ENCODE assay signal across 17 cellular contexts in genomic region chr20:54266844-54267243, GRCh38. TPM values are rescaled to one million over a fixed set of nuclear protein-coding genes. Genes with fewer than 3 reads are reported as not detected.
DNase-seq lines count a peak whose midpoint lies in the region; ATAC-seq and TF ChIP-seq lines count a peak whose summit lies in the region.
"Had no signal": no experiment of that assay in that cellular context is flagged by ENCODE, and none has a peak within 500 bp of the region (broad histone marks: within the 10 kb centered on the region; RNA-seq: fewer than 3 reads in every experiment).

No MANE protein-coding gene starts in this region.

- H3K4me2 ChIP-seq in HCT116 (ENCODE audit: low read length) (peak overlapping the region; percentile 50), PC-3 (ENCODE audit: low read length) (peak overlapping the region; percentile 65), mesendoderm (ENCODE audit: low read length) (no peak overlapping the region)

- peak overlapping the region; percentile 8 for H3K18ac ChIP-seq in mesendoderm (ENCODE audit: low read length)

- H3K4me3 ChIP-seq in HCT116 (replicated peaks in 1 of 2; ENCODE audit: low read depth in 1 of 2, low read length in 2 of 2): no peak overlapping the region
- H3K4me3 ChIP-seq in PC-3 (ENCODE audit: low read length): peak overlapping the region; percentile 25; the same call in 1 of the 2 replicates
- no peak overlapping the region for H3K4me3 ChIP-seq in mesendoderm (ENCODE audit: low read length)
- no peak overlapping the region for H3K4me3 ChIP-seq in suprapubic skin
- H3K4me3 ChIP-seq in gastrocnemius medialis: no peak overlapping the region
- H3K4me3 ChIP-seq: K562 had no signal

- RAD21 ChIA-PET in HCT116 (lab: Charles Lee; ENCODE audit: low non-redundant PET in 1 of 2, low total read pairs in 2 of 2, uncharacterized antibody in 2 of 2, unreplicated experiment in 2 of 2): interaction anchor here in 1 of 2 experiments (1.0 kb wide), 1 partner anchor 10 kb away, joined by 4 read pairs; no protein-coding TSS in a partner anchor

- H3K23ac ChIP-seq in mesendoderm (ENCODE audit: low read length): no peak overlapping the region

- TF ChIP-seq EP300 in suprapubic skin (IDR thresholded peaks at IDR 0.05): no peak

- H3F3A ChIP-seq in PC-3 (ENCODE audit: low read length, unreplicated experiment): no peaks in the 10 kb centered on the region

- no peak for TF ChIP-seq POLR2A in HCT116 (IDR thresholded peaks at IDR 0.05; ENCODE audit: borderline replicate concordance, extremely low read depth, insufficient read depth, insufficient read length)
- no peak for TF ChIP-seq POLR2A in suprapubic skin (IDR thresholded peaks at IDR 0.05)
- TF ChIP-seq POLR2A in gastrocnemius medialis (IDR thresholded peaks at IDR 0.05): no peak

- H2BK15ac ChIP-seq in mesendoderm (replicated peaks; ENCODE audit: low read depth): no peak overlapping the region

- H2AFZ ChIP-seq in HCT116 (ENCODE audit: low read depth, low read length, poor library complexity, severe bottlenecking) (peak overlapping the region; percentile 15), PC-3 (ENCODE audit: low read length) (peak overlapping the region; percentile 8; the same call in 1 of the 2 replicates)

- CTCF ChIA-PET in HCT116 (lab: Charles Lee): no interaction called here
- CTCF ChIA-PET in PC-3 (lab: Charles Lee): no interaction called here

- H3K9ac ChIP-seq in HCT116 (ENCODE audit: low read length) (0 out of 2 replicates have a peak overlapping the region, but pooled peaks have one; percentile 2), PC-3 (ENCODE audit: low read length) (no peak overlapping the region), mesendoderm (ENCODE audit: low read length) (no peak overlapping the region)

- no peak overlapping the region for H2BK120ac ChIP-seq in mesendoderm (ENCODE audit: low read depth, low read length)

- no peak for TF ChIP-seq RAD21 in HCT116 (IDR thresholded peaks at IDR 0.05; ENCODE audit: low read depth)

- no peak overlapping the region for H3K56ac ChIP-seq in mesendoderm (ENCODE audit: low read length)

- POLR2A ChIA-PET in HCT116 (lab: Charles Lee): interaction anchor here (1.0 kb wide), 1 partner anchor 12 kb away, joined by 3 read pairs; no protein-coding TSS in a partner anchor
- POLR2A ChIA-PET in PC-3 (lab: Charles Lee; ENCODE audit: unreplicated experiment): no interaction called here

- no peak overlapping the region for H4K5ac ChIP-seq in mesendoderm (ENCODE audit: low read length)

- H3K79me2 ChIP-seq in HCT116 (ENCODE audit: insufficient read depth, low read length): no peaks in the 10 kb centered on the region
- H3K79me2 ChIP-seq in PC-3 (ENCODE audit: low read length): no peaks in the 10 kb centered on the region
- H3K79me2 ChIP-seq in mesendoderm (ENCODE audit: control insufficient read depth, insufficient read depth, low read length): no peaks in the 10 kb centered on the region

- BruUV-seq in HCT116 (replicated peaks; lab: Mats Ljungman, UMichigan): no TSS peak
- no TSS peak for BruUV-seq in PC-3 (replicated peaks; lab: Mats Ljungman, UMichigan)

- no peaks in the 10 kb centered on the region for H3K9me2 ChIP-seq in HCT116 (ENCODE audit: insufficient read depth)
- H3K9me2 ChIP-seq in PC-3 (replicated peaks; ENCODE audit: low read length): no peaks in the 10 kb centered on the region

- H3K36me3 ChIP-seq in HCT116 (ENCODE audit: control insufficient read depth in 1 of 2, insufficient read depth in 2 of 2, low read length in 2 of 2): no peaks in the 10 kb centered on the region
- no peaks in the 10 kb centered on the region for H3K36me3 ChIP-seq in PC-3 (ENCODE audit: low read depth, low read length)
- no peaks in the 10 kb centered on the region for H3K36me3 ChIP-seq in mesendoderm (ENCODE audit: control insufficient read depth, insufficient read depth, low read length)
- no peaks in the 10 kb centered on the region for H3K36me3 ChIP-seq in suprapubic skin
- H3K36me3 ChIP-seq in gastrocnemius medialis: no peaks in the 10 kb centered on the region

- H3K9me3 ChIP-seq in HCT116 (ENCODE audit: control insufficient read depth in 1 of 2, insufficient read depth in 1 of 2, low read depth in 1 of 2, low read length in 2 of 2): no peaks in the 10 kb centered on the region
- no peaks in the 10 kb centered on the region for H3K9me3 ChIP-seq in PC-3 (ENCODE audit: low read length)
- H3K9me3 ChIP-seq in suprapubic skin: no peaks in the 10 kb centered on the region
- no peaks in the 10 kb centered on the region for H3K9me3 ChIP-seq in gastrocnemius medialis

- no peak for DNase-seq in HCT116 (ENCODE audit: low read depth, low spot score)
- no peak for DNase-seq in PC-3
- no peak for DNase-seq in mesendoderm
- no peak for DNase-seq in suprapubic skin (ENCODE audit: low spot score in 2 of 2)
- DNase-seq in gastrocnemius medialis: no peak
- DNase-seq in MV-4-11 (lab: John Stamatoyannopoulos, UW): no peak
- no peak for DNase-seq in NCI-H2081 treated with DMSO at 0.1 percent for 48 hours (lab: John Stamatoyannopoulos, UW)
- DNase-seq: ACHN, AML-193, NCI-H1105, NCI-H2227 treated with DMSO at 0.1 percent for 48 hours, NCI-H524, SIG-M5 had no signal

- H3K27ac ChIP-seq in HCT116 (ENCODE audit: low read depth, low read length) (peak overlapping the region; percentile 46; the same call in 1 of the 2 replicates), PC-3 (ENCODE audit: low read length) (peak overlapping the region; percentile 46), mesendoderm (ENCODE audit: low read depth, low read length) (no peak overlapping the region), suprapubic skin (peak overlapping the region; percentile 3), gastrocnemius medialis (no peak overlapping the region)
- H3K27ac ChIP-seq: C4-2B, HL-60, RWPE1 had no signal

- H4K20me1 ChIP-seq in HCT116 (ENCODE audit: insufficient read depth) (no peaks in the 10 kb centered on the region), PC-3 (ENCODE audit: low read length) (no peaks in the 10 kb centered on the region)

- H3K27me3 ChIP-seq in HCT116 (ENCODE audit: insufficient read depth, low read length): no peaks in the 10 kb centered on the region
- peaks cover 9% of the 10 kb centered on the region for H3K27me3 ChIP-seq in PC-3 (ENCODE audit: low read length)
- no peaks in the 10 kb centered on the region for H3K27me3 ChIP-seq in mesendoderm (ENCODE audit: insufficient read depth, low read length, poor library complexity)
- H3K27me3 ChIP-seq in suprapubic skin: no peaks in the 10 kb centered on the region
- H3K27me3 ChIP-seq in gastrocnemius medialis: no peaks in the 10 kb centered on the region

- TF ChIP-seq CTCF in HCT116 (IDR thresholded peaks at IDR 0.05 in 2 of 3, conservative IDR thresholded peaks at IDR 0.05 in 1 of 3; ENCODE audit: borderline replicate concordance in 1 of 3, insufficient read depth in 1 of 3, low read depth in 2 of 3, low read length in 2 of 3) (no peak), PC-3 (conservative IDR thresholded peaks at IDR 0.05; ENCODE audit: low read depth, low read length) (no peak), suprapubic skin (IDR thresholded peaks at IDR 0.05) (no peak), gastrocnemius medialis (IDR thresholded peaks at IDR 0.05 in 4 of 5, conservative IDR thresholded peaks at IDR 0.05 in 1 of 5) (no peak)

- no peak overlapping the region for H2AK5ac ChIP-seq in mesendoderm (ENCODE audit: low read length)

- intact Hi-C loops in HCT116 (cut with micrococcal nuclease) (no loop called here), PC-3 (cut with micrococcal nuclease) (no loop called here), gastrocnemius medialis (cut with DNase I; ENCODE audit: low total_unique reads) (no loop called here)

- H3K4me1 ChIP-seq in HCT116 (ENCODE audit: control insufficient read depth in 1 of 2, insufficient read depth in 2 of 2, low read length in 2 of 2) (peaks cover 29 to 34% of the 10 kb centered on the region in 2 experiments), PC-3 (ENCODE audit: insufficient read depth, low read length) (peaks cover 20% of the 10 kb centered on the region), mesendoderm (ENCODE audit: control insufficient read depth, low read depth, low read length) (no peaks in the 10 kb centered on the region), suprapubic skin (peaks cover 10% of the 10 kb centered on the region), gastrocnemius medialis (no peaks in the 10 kb centered on the region)

- H3K79me1 ChIP-seq in mesendoderm (ENCODE audit: low read length): no peaks in the 10 kb centered on the region

- H4K8ac ChIP-seq in mesendoderm (ENCODE audit: low read depth, low read length): no peak overlapping the region

- H2BK5ac ChIP-seq in mesendoderm (ENCODE audit: low read length): no peak overlapping the region

- WGBS in mesendoderm (ENCODE audit: extremely low coverage, insufficient coverage, low lambda C conversion rate): no CpG with 5 or more reads among the region's 6 CpGs
- 90% methylated on average over 6 of the region's 6 CpGs for WGBS in suprapubic skin

- H3K4ac ChIP-seq in mesendoderm (ENCODE audit: low read depth, low read length): no peak overlapping the region

- in situ Hi-C loops in gastrocnemius medialis (cut with MboI; ENCODE audit: low sequenced_read_pairs in 4 of 4): no loop called here

- ATAC-seq in HCT116: peak; percentile 6
- no peak for ATAC-seq in PC-3
- no peak for ATAC-seq in gastrocnemius medialis
- ATAC-seq: K562 had no signal

TF ChIP-seq in HCT116, 20 proteins besides CTCF, POLR2A, EP300 and RAD21:
- no peak for TF ChIP-seq SP1 (IDR thresholded peaks at IDR 0.05; ENCODE audit: low read depth)
- no peak for TF ChIP-seq EGR1 (IDR thresholded peaks at IDR 0.05; ENCODE audit: low read depth)
- no peak for TF ChIP-seq ZFX (IDR thresholded peaks at IDR 0.05)
- TF ChIP-seq TCF7L2 (IDR thresholded peaks at IDR 0.05; ENCODE audit: borderline replicate concordance, extremely low read depth, insufficient read depth, insufficient read length): no peak
- TF ChIP-seq CBX3 (IDR thresholded peaks at IDR 0.05; ENCODE audit: low read depth): no peak
- TF ChIP-seq ATF3 (IDR thresholded peaks at IDR 0.05): no peak
- TF ChIP-seq EZH2 (IDR thresholded peaks at IDR 0.05): no peak
- no peak for TF ChIP-seq CEBPB (IDR thresholded peaks at IDR 0.05; ENCODE audit: low read depth)
- no peak for TF ChIP-seq EZH2phosphoT487 (IDR thresholded peaks at IDR 0.05; ENCODE audit: borderline replicate concordance)
TF ChIP-seq in HCT116: peak in this region for 0.

RNA-seq across cellular contexts. Expression of gene PFDN4, which starts 59.0 kb away (rescaled TPM):
- total RNA-seq in HCT116 (2021; ENCODE audit: unreplicated experiment) (71.5 TPM), PC-3 (2014; rRNA removed) (100 and 122 TPM in 2 replicates), suprapubic skin (10 to 100 TPM; 33.2 to 48.7 (median 42.0) TPM), gastrocnemius medialis (10 to 100 TPM; 36.8 to 90.2 (median 64.8) TPM)
- 18.5 and 39.9 TPM in 2 replicates for polyA plus RNA-seq in HCT116 (2012)
- 263 TPM for polyA plus RNA-seq in mesendoderm (2013, experiment 1 of 2)
- polyA plus RNA-seq in mesendoderm (2013, experiment 2 of 2): 260 TPM

Comparison
In these comparisons a context has a peak if more than half of its experiments do, and no peak if none do; other contexts are left out.
1. H3K27ac ChIP-seq: peak in HCT116 (single experiment), PC-3 (single experiment) and suprapubic skin (single experiment); none in mesendoderm (single experiment) and gastrocnemius medialis (0 of 4).